Comparison of ENCODE assay signal across 22 cellular contexts in genomic region chr14:90560529-90560928, GRCh38.
A peak's percentile ranks its signal among the peaks of the same experiment; 100 is the strongest.
DNase-seq lines count a peak whose midpoint lies in the region; ATAC-seq and TF ChIP-seq lines count a peak whose summit lies in the region.
"Had no signal": no experiment of that assay in that cellular context is flagged by ENCODE, and none has a peak within 500 bp of the region (broad histone marks: within the 10 kb centered on the region; RNA-seq: fewer than 3 reads in every experiment).

No MANE protein-coding gene starts in this region.

- H3K4me3 ChIP-seq in dorsolateral prefrontal cortex, result no peak overlapping the region
- H3K4me3 ChIP-seq: K562, SJSA1 had no signal

- H3K4me3 Mint-ChIP-seq in activated CD4-positive, alpha-beta T cell treated with anti-CD3 and anti-CD28 coated beads, Interleukin-2, amount 10 ng/mL, durations not matched to agents 7 days and 5 days, result no peak overlapping the region
- H3K4me3 Mint-ChIP-seq: CD4-positive, alpha-beta memory T cell had no signal

- POLR2A ChIA-PET in activated CD4-positive, alpha-beta T cell treated with anti-CD3 and anti-CD28 coated beads, Interleukin-2, amount 10 ng/mL, durations not matched to agents 7 days and 5 days (lab: Charles Lee), result interaction anchor here (0.5 kb wide), 1 partner anchor 178 kb away, joined by 3 read pairs; no protein-coding TSS in a partner anchor

- no peaks in the 10 kb centered on the region for H3K27me3 ChIP-seq in dorsolateral prefrontal cortex
- H3K27me3 ChIP-seq: BE2C, SJSA1 had no signal

- no peaks in the 10 kb centered on the region for H3K27me3 Mint-ChIP-seq in activated CD4-positive, alpha-beta T cell treated with anti-CD3 and anti-CD28 coated beads, Interleukin-2, amount 10 ng/mL, durations not matched to agents 7 days and 5 days
- H3K27me3 Mint-ChIP-seq: CD4-positive, alpha-beta memory T cell had no signal

- no peaks in the 10 kb centered on the region for H3K36me3 Mint-ChIP-seq in activated CD4-positive, alpha-beta T cell treated with anti-CD3 and anti-CD28 coated beads, Interleukin-2, amount 10 ng/mL, durations not matched to agents 7 days and 5 days (ENCODE audit: low read depth)
- H3K36me3 Mint-ChIP-seq: CD4-positive, alpha-beta memory T cell had no signal

- intact Hi-C loops in dorsolateral prefrontal cortex (cut with DNase I), result loop anchor here in 1 of 2 donors (10.0 kb wide), 1 partner anchor 134 kb away; no protein-coding TSS in a partner anchor

- H3K4me1 Mint-ChIP-seq in activated CD4-positive, alpha-beta T cell treated with anti-CD3 and anti-CD28 coated beads, Interleukin-2, amount 10 ng/mL, durations not matched to agents 7 days and 5 days, result no peaks in the 10 kb centered on the region
- H3K4me1 Mint-ChIP-seq: CD4-positive, alpha-beta memory T cell had no signal

- H3K9me3 Mint-ChIP-seq in activated CD4-positive, alpha-beta T cell treated with anti-CD3 and anti-CD28 coated beads, Interleukin-2, amount 10 ng/mL, durations not matched to agents 7 days and 5 days, result no peaks in the 10 kb centered on the region
- H3K9me3 Mint-ChIP-seq: CD4-positive, alpha-beta memory T cell had no signal

- DNase-seq in NCI-H146 (lab: John Stamatoyannopoulos, UW), result peak; percentile 55
- no peak for DNase-seq in NCI-H146 treated with DMSO at 0.1 percent for 48 hours (lab: John Stamatoyannopoulos, UW; ENCODE audit: unreplicated experiment)
- DNase-seq in CD1c-positive myeloid dendritic cell (ENCODE audit: extremely low spot score), result peak; percentile 8
- peak; percentile 71 for DNase-seq in NCI-H69 (lab: John Stamatoyannopoulos, UW)
- peak in 1 of 10 donors; percentile 51 for DNase-seq in dorsolateral prefrontal cortex
- no peak for DNase-seq in activated CD4-positive, alpha-beta T cell treated with anti-CD3 and anti-CD28 coated beads, Interleukin-2, amount 10 ng/mL, durations not matched to agents 7 days and 5 days
- DNase-seq: ACHN; BE2C; CD4-positive, alpha-beta memory T cell; COR-L47; HCEC 1CT; Kasumi-1; NCI-H1092 treated with DMSO at 0.1 percent for 48 hours; NCI-H1930; NCI-H2171; NCI-H226 had no signal

- peak overlapping the region in 56 of 59 donors; percentile 11 to 99 (median 68) for H3K27ac ChIP-seq in dorsolateral prefrontal cortex
- H3K27ac ChIP-seq: 22Rv1, SJSA1 had no signal

- TF ChIP-seq CTCF in dorsolateral prefrontal cortex (IDR thresholded peaks at IDR 0.05 in 54 of 56, conservative IDR thresholded peaks at IDR 0.05 in 2 of 56; ENCODE audit: low read depth in 1 of 56, partially characterized antibody in 56 of 56), result no peak

- CTCF ChIA-PET in activated CD4-positive, alpha-beta T cell treated with anti-CD3 and anti-CD28 coated beads, Interleukin-2, amount 10 ng/mL, durations not matched to agents 7 days and 5 days (lab: Charles Lee), result interaction anchor here (1.1 kb wide), 1 partner anchor 30 kb away, joined by 3 read pairs; no protein-coding TSS in a partner anchor

- no peak overlapping the region for H3K27ac Mint-ChIP-seq in activated CD4-positive, alpha-beta T cell treated with anti-CD3 and anti-CD28 coated beads, Interleukin-2, amount 10 ng/mL, durations not matched to agents 7 days and 5 days
- H3K27ac Mint-ChIP-seq: CD4-positive, alpha-beta memory T cell had no signal

- ATAC-seq in GM19023 (IDR thresholded peaks at IDR 0.05; ENCODE audit: unreplicated experiment) (no peak), HG03354 (IDR thresholded peaks at IDR 0.05; ENCODE audit: poor library complexity, severe bottlenecking, unreplicated experiment) (no peak)
- ATAC-seq: K562, Right ventricle myocardium inferior had no signal

Comparison
In these comparisons a context has a peak if more than half of its experiments do, and no peak if none do; other contexts are left out.
1. DNase-seq: peak in NCI-H146 (single experiment), CD1c-positive myeloid dendritic cell (single experiment) and NCI-H69 (single experiment); none in NCI-H146 treated with DMSO at 0.1 percent for 48 hours (single experiment) and activated CD4-positive, alpha-beta T cell treated with anti-CD3 and anti-CD28 coated beads, Interleukin-2, amount 10 ng/mL, durations not matched to agents 7 days and 5 days (single experiment).